Comparison of ENCODE assay signal across 10 cellular contexts in genomic region chr10:90167174-90168064, GRCh38.
A peak's percentile ranks its signal among the peaks of the same experiment; 100 is the strongest.
DNase-seq lines count a peak whose midpoint lies in the region; ATAC-seq and TF ChIP-seq lines count a peak whose summit lies in the region.
"Had no signal": no experiment of that assay in that cellular context is flagged by ENCODE, and none has a peak within 500 bp of the region (broad histone marks: within the 10 kb centered on the region; RNA-seq: fewer than 3 reads in every experiment).

No MANE protein-coding gene starts in this region.

- peak; percentile 72 for ATAC-seq in GM21529 (IDR thresholded peaks at IDR 0.05; ENCODE audit: unreplicated experiment)
- ATAC-seq in HG03469 (IDR thresholded peaks at IDR 0.05; ENCODE audit: unreplicated experiment): peak; percentile 61
- no peak for ATAC-seq in left ventricle myocardium superior
- ATAC-seq: PC-3 had no signal

- intact Hi-C loops in left ventricle myocardium superior (cut with micrococcal nuclease): no loop called here

- no peak overlapping the region for H3K4me3 ChIP-seq in brain microvascular endothelial cell (ENCODE audit: low read depth, low read length)

- H3K27ac ChIP-seq in brain microvascular endothelial cell: no peak overlapping the region

- DNase-seq in ELR (ENCODE audit: low read depth) (peak; percentile 17), brain microvascular endothelial cell (peak; percentile 50), NCI-H748 (lab: John Stamatoyannopoulos, UW; ENCODE audit: unreplicated experiment) (no peak), NCI-H526 treated with DMSO at 0.1 percent for 48 hours (lab: John Stamatoyannopoulos, UW) (no peak), left ventricle myocardium superior (no peak)
- DNase-seq in activated CD8-positive, alpha-beta memory T cell treated with anti-CD3 and anti-CD28 coated beads for 24 hours: no peak
- DNase-seq: small intestine had no signal

- no peak for TF ChIP-seq CTCF in brain microvascular endothelial cell (IDR thresholded peaks at IDR 0.05; ENCODE audit: low read depth, low read length, missing control alignments)

- H3K36me3 ChIP-seq in brain microvascular endothelial cell (replicated peaks): no peaks in the 10 kb centered on the region

- no peaks in the 10 kb centered on the region for H3K27me3 ChIP-seq in brain microvascular endothelial cell (replicated peaks)

- in situ Hi-C loops in brain microvascular endothelial cell (cut with HindIII; ENCODE audit: low pct_ligation_motif_present, low sequenced_read_pairs): no loop called here

Comparison
In these comparisons a context has a peak if more than half of its experiments do, and no peak if none do; other contexts are left out.
1. DNase-seq: peak in ELR (single experiment) and brain microvascular endothelial cell (single experiment); none in activated CD8-positive, alpha-beta memory T cell treated with anti-CD3 and anti-CD28 coated beads for 24 hours (single experiment), NCI-H748 (single experiment), NCI-H526 treated with DMSO at 0.1 percent for 48 hours (single experiment) and left ventricle myocardium superior (single experiment).